ENCODE assay signal across 17 cellular contexts in the genomic region with DNA sequence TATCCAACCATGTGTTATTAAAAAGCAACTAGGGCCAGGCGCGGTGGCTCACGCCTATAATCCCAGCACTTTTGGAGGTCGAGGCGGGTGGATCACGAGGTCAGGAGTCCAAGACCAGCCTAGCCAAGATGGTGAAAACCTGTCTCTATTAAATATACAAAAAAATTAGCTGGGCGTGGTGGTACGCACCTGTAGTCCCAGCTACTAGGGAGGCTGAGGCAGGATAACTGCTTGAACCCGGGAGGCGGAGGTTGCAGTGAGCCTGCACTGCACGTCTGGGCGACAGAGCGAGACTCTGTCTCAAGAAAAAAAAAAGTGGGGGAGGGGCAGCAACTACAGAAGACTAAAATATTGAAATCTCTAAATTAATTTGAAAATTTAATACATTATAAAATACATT. TPM values are rescaled to one million over a fixed set of nuclear protein-coding genes. Genes with fewer than 3 reads are reported as not detected.
DNase-seq lines count a peak whose midpoint lies in the region; ATAC-seq and TF ChIP-seq lines count a peak whose summit lies in the region.
"Had no signal": no experiment of that assay in that cellular context is flagged by ENCODE, and none has a peak within 500 bp of the region (broad histone marks: within the 10 kb centered on the region; RNA-seq: fewer than 3 reads in every experiment).

No MANE protein-coding gene starts in this region.

- H2AFZ ChIP-seq in mesenchymal stem cell (ENCODE audit: low read depth, low read length), result no peak overlapping the region

- H3K9ac ChIP-seq in mesenchymal stem cell (ENCODE audit: low read length), result peak overlapping the region; percentile 82
- H3K9ac ChIP-seq: BLaER1 had no signal

- intact Hi-C loops in CD4-positive, alpha-beta T cell (cut with DNase I, micrococcal nuclease), result loop anchor here in 1 of 2 experiments (10.0 kb wide), 1 partner anchor 250 kb away; no protein-coding TSS in a partner anchor

- no peak overlapping the region for H2BK15ac ChIP-seq in mesenchymal stem cell (ENCODE audit: low read depth, poor library complexity, severe bottlenecking)

- H4K8ac ChIP-seq in mesenchymal stem cell (ENCODE audit: low read length), result no peak overlapping the region

- H3K79me1 ChIP-seq in mesenchymal stem cell (replicated peaks; ENCODE audit: low read length, poor library complexity, severe bottlenecking), result no peaks in the 10 kb centered on the region

- no peaks in the 10 kb centered on the region for H3K9me3 ChIP-seq in CD4-positive, alpha-beta T cell (ENCODE audit: control insufficient read depth, low read length)
- no peaks in the 10 kb centered on the region for H3K9me3 ChIP-seq in mesenchymal stem cell (ENCODE audit: control insufficient read depth, low read length)
- H3K9me3 ChIP-seq: BLaER1 had no signal

- H3K27me3 ChIP-seq in CD4-positive, alpha-beta T cell (ENCODE audit: control insufficient read depth, insufficient read depth, low read length), result no peaks in the 10 kb centered on the region
- H3K27me3 ChIP-seq in mesenchymal stem cell (ENCODE audit: control insufficient read depth in 1 of 2, insufficient read depth in 1 of 2, low read length in 2 of 2), result no peaks in the 10 kb centered on the region
- H3K27me3 ChIP-seq: BLaER1 had no signal

- no peak overlapping the region for H3K14ac ChIP-seq in mesenchymal stem cell (ENCODE audit: low read length in 2 of 2)

- POLR2A ChIA-PET in CD4-positive, alpha-beta T cell (lab: Charles Lee), result interaction anchor here (1.5 kb wide), 1 partner anchor 19 kb away, joined by 4 read pairs; no protein-coding TSS in a partner anchor

- H3K18ac ChIP-seq in mesenchymal stem cell (ENCODE audit: low read depth in 1 of 2, low read length in 2 of 2), result no peak overlapping the region

- no peak overlapping the region for H2BK5ac ChIP-seq in mesenchymal stem cell (ENCODE audit: low read depth, low read length, poor library complexity, severe bottlenecking)

- peaks cover 24% of the 10 kb centered on the region for H3K4me1 Mint-ChIP-seq in CD4-positive, alpha-beta T cell (ENCODE audit: low read depth)
- H3K4me1 Mint-ChIP-seq: B cell had no signal

- no peaks in the 10 kb centered on the region for H3K9me3 Mint-ChIP-seq in CD4-positive, alpha-beta T cell
- H3K9me3 Mint-ChIP-seq: CD4-positive, CD25-positive, alpha-beta regulatory T cell; CD8-positive, alpha-beta memory T cell had no signal

- DNase-seq in CD4-positive, alpha-beta T cell, result no peak
- DNase-seq in mesenchymal stem cell, result no peak
- DNase-seq in DMS114 treated with DMSO at 0.1 percent for 48 hours (lab: John Stamatoyannopoulos, UW; ENCODE audit: unreplicated experiment), result no peak
- DNase-seq in activated gamma-delta T cell treated with Interleukin-2 at 50 U/mL for 16 hours, result no peak
- DNase-seq in SIG-M5 treated with dmso at 0.1 percent for 504 hours (lab: John Stamatoyannopoulos, UW; ENCODE audit: unreplicated experiment), result no peak
- no peak for DNase-seq in stimulated activated CD4-positive, alpha-beta T cell treated with anti-CD3 and anti-CD28 coated beads, Interleukin-4, amount 100 ng/mL, for 1 hour
- DNase-seq: Calu3, DND-41, GOT3 had no signal

- H3K23ac ChIP-seq in mesenchymal stem cell (ENCODE audit: low read length in 2 of 2), result no peak overlapping the region

- no peak overlapping the region for H2AK5ac ChIP-seq in mesenchymal stem cell (ENCODE audit: low read length, severe bottlenecking)

- CTCF ChIA-PET in CD4-positive, alpha-beta T cell (lab: Charles Lee), result interaction anchor here (1.4 to 1.5 kb wide), 4 partner anchors 10 to 19 kb away, joined by 4 to 14 read pairs (median 6); a partner anchor contains a TSS

- 85% methylated on average over 10 of the region's 13 CpGs for WGBS in mesenchymal stem cell

- H3K4ac ChIP-seq in mesenchymal stem cell (ENCODE audit: low read depth in 1 of 2, low read length in 2 of 2), result no peak overlapping the region

- H3K27ac ChIP-seq in CD4-positive, alpha-beta T cell (ENCODE audit: low read depth, low read length), result no peak overlapping the region
- no peak overlapping the region for H3K27ac ChIP-seq in mesenchymal stem cell (ENCODE audit: low read length, poor library complexity, severe bottlenecking)
- H3K27ac ChIP-seq: 22Rv1, BLaER1, C4-2B had no signal

- H2BK120ac ChIP-seq in mesenchymal stem cell (ENCODE audit: low read depth, low read length), result no peak overlapping the region

- peaks cover 4 to 85% of the 10 kb centered on the region in 2 experiments for H3K36me3 ChIP-seq in mesenchymal stem cell (ENCODE audit: control insufficient read depth in 1 of 2, insufficient read depth in 2 of 2, low read depth in 1 of 2, low read length in 2 of 2)

- H3K4me1 ChIP-seq in mesenchymal stem cell (ENCODE audit: control insufficient read depth, insufficient read depth, low read depth, low read length), result no peaks in the 10 kb centered on the region

- no peak overlapping the region for H4K91ac ChIP-seq in mesenchymal stem cell (ENCODE audit: low read length)

- H3K4me2 ChIP-seq in mesenchymal stem cell (ENCODE audit: low read length, poor library complexity, severe bottlenecking), result no peak overlapping the region

- H2BK12ac ChIP-seq in mesenchymal stem cell (ENCODE audit: low read length in 2 of 2), result no peak overlapping the region

- ATAC-seq in CD4-positive, alpha-beta T cell (ENCODE audit: poor library complexity), result no peak
- peak; percentile 4 for ATAC-seq in GM19455 (IDR thresholded peaks at IDR 0.05; ENCODE audit: unreplicated experiment)
- peak; percentile 7 for ATAC-seq in HG03159 (IDR thresholded peaks at IDR 0.05; ENCODE audit: unreplicated experiment)

- peak overlapping the region; percentile 45 for H3K27ac Mint-ChIP-seq in CD4-positive, alpha-beta T cell
- H3K27ac Mint-ChIP-seq: B cell had no signal

- H3K27me3 Mint-ChIP-seq in CD4-positive, alpha-beta T cell, result no peaks in the 10 kb centered on the region
- H3K27me3 Mint-ChIP-seq: B cell; CD4-positive, CD25-positive, alpha-beta regulatory T cell; CD8-positive, alpha-beta memory T cell had no signal

- H3K4me3 Mint-ChIP-seq in CD4-positive, alpha-beta T cell, result no peak overlapping the region
- H3K4me3 Mint-ChIP-seq: B cell; CD4-positive, CD25-positive, alpha-beta regulatory T cell; CD8-positive, alpha-beta memory T cell had no signal

- H3K36me3 Mint-ChIP-seq in CD4-positive, alpha-beta T cell (ENCODE audit: low read depth), result peaks cover 74% of the 10 kb centered on the region

- TF ChIP-seq CTCF in CD4-positive, alpha-beta T cell (IDR thresholded peaks at IDR 0.05), result no peak

- H3K4me3 ChIP-seq in mesenchymal stem cell (ENCODE audit: insufficient read depth in 1 of 2, low read depth in 1 of 2, low read length in 2 of 2), result no peak overlapping the region
- H3K4me3 ChIP-seq: BLaER1 had no signal

RNA-seq across cellular contexts. Expression of a gene that starts 18.4 kb away (rescaled TPM):
- total RNA-seq in CD4-positive, alpha-beta T cell, result 10 to 100 TPM; 64.6 to 65.9 TPM
- 24.1 TPM for polyA plus RNA-seq in mesenchymal stem cell (2013, experiment 1 of 2)
- 24.1 TPM for polyA plus RNA-seq in mesenchymal stem cell (2013, experiment 2 of 2)
